Comparison of ENCODE assay signal across 2 cellular contexts in the genomic region with DNA sequence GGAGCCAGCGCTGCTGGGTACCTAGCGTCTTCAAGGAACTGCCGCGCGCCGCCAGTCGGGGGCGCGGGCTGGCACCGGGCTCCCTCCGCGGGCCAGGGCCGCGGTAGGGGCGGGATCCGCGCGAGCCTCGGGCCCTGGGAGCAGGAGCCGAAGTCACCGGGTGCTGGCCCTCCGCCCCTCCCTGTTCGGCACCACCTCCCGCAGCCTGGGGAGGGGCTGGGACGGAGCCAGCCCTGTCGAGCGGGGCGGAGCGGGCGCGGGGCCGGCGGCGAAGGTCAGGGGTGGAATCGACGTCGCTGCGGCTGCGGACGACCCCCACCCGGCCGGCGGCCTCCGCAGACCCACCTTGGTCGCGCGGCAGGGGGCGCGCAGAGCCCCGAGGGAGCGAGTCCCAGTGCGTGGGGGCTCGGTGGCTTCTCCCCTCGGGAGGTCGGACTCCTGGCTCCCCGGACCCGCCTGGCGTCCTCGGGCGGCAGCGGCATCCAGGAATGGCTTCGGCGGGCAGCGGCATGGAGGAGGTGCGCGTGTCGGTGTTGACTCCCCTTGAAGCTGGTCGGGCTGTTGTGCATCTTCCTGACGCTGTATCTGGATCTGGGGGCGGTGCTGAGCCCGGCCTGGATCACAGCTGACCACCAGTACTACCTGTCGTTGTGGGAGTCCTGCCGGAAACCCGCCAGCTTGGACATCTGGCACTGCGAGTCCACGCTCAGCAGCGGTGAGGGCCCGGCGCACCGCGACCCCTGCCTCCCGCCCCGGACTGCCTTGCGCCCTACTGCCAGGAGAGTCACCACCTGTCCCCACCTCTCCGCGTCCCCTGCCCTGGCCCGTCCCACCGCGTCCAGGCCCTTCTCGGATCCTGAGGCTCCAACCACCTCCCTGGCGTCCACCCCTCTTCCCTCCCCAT.
TF ChIP-seq lines count a peak whose summit lies in the region.

No MANE protein-coding gene starts in this region.

TF ChIP-seq in GM23338, 12 proteins besides CTCF, POLR2A, EP300 and RAD21 (continued from another document):
- TF ChIP-seq ZNF331 (CRISPR knock-in tag; IDR thresholded peaks at IDR 0.05; ENCODE audit: low read depth) (no peak), ZNF462 (CRISPR knock-in tag; IDR thresholded peaks at IDR 0.05) (no peak), EZH2 (IDR thresholded peaks at IDR 0.05; ENCODE audit: low read depth, unreplicated experiment) (no peak), NANOG (IDR thresholded peaks at IDR 0.05; ENCODE audit: borderline replicate concordance) (no peak), ZNF114 (CRISPR knock-in tag; IDR thresholded peaks at IDR 0.05) (no peak), CREB1 (CRISPR knock-in tag; IDR thresholded peaks at IDR 0.05; ENCODE audit: low read depth) (no peak)
- TF ChIP-seq, protein P1, sequence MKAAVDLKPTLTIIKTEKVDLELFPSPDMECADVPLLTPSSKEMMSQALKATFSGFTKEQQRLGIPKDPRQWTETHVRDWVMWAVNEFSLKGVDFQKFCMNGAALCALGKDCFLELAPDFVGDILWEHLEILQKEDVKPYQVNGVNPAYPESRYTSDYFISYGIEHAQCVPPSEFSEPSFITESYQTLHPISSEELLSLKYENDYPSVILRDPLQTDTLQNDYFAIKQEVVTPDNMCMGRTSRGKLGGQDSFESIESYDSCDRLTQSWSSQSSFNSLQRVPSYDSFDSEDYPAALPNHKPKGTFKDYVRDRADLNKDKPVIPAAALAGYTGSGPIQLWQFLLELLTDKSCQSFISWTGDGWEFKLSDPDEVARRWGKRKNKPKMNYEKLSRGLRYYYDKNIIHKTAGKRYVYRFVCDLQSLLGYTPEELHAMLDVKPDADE (IDR thresholded peaks at IDR 0.05), result no peak

TF ChIP-seq in SK-N-SH, 30 proteins besides CTCF, POLR2A, EP300 and RAD21 (continued from another document):
- no peak for TF ChIP-seq ZBTB33 (IDR thresholded peaks at IDR 0.05; ENCODE audit: borderline replicate concordance, low read depth)
